26 cellular contexts compared by ENCODE assay signal in the genomic region with DNA sequence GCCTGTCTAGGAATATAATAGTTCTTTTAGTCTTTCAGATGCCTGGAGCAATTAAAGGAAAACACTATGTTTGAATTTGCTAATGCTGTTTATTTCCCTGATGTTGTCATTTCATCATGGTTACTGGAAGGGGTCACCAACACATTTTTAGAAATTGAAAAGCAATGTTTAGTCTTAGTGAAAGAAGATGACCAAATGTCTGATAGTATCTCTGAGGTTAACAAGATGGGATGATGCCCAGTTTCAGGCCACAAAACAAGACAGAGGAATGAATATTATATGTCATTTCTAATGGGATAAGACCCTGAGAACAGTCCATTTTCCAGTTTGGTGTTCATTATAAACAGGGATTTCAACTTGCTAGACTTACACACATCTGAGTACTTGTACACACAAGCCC.
"Had no signal": no experiment of that assay in that cellular context is flagged by ENCODE, and none has a peak within 500 bp of the region (broad histone marks: within the 10 kb centered on the region; RNA-seq: fewer than 3 reads in every experiment).

No MANE protein-coding gene starts in this region.

- H3K79me2 ChIP-seq: hepatocyte had no signal

- H3K4me1 ChIP-seq: esophagus muscularis mucosa, gastrocnemius medialis, left ventricle myocardium inferior, testis, transverse colon had no signal

- H3K4me1 Mint-ChIP-seq: activated CD4-positive, alpha-beta T cell treated with anti-CD3 and anti-CD28 coated beads, Interleukin-2, amount 10 ng/mL, durations not matched to agents 24 days and 14 days; activated naive CD8-positive, alpha-beta T cell treated with anti-CD3 and anti-CD28 coated beads for 36 hours had no signal

- H3K4me2 ChIP-seq: hepatocyte had no signal

- H3K4me3 ChIP-seq: esophagus muscularis mucosa, gastrocnemius medialis, hepatocyte, left ventricle myocardium inferior, lung, mucosa of descending colon, testis, transverse colon had no signal

- H2AFZ ChIP-seq: hepatocyte had no signal

- ATAC-seq: gastrocnemius medialis; mucosa of descending colon; right cardiac atrium; stimulated activated naive CD8-positive, alpha-beta T cell treated with anti-CD3 and anti-CD28 coated beads, Interleukin-15, Interleukin-2, amounts not matched to agents 100 U/mL and 50 U/mL, for 24 hours had no signal

- H3K27ac ChIP-seq: esophagus muscularis mucosa, gastrocnemius medialis, hepatocyte, left ventricle myocardium inferior, testis, transverse colon had no signal

- DNase-seq: activated CD4-positive, alpha-beta memory T cell treated with anti-CD3 and anti-CD28 coated beads for 36 hours; activated CD4-positive, alpha-beta T cell treated with anti-CD3 and anti-CD28 coated beads, Interleukin-2, amount 10 ng/mL, durations not matched to agents 24 days and 14 days; activated CD4-positive, CD25-positive, alpha-beta regulatory T cell treated with anti-CD3 and anti-CD28 coated beads, Interleukin-2, amount 50 U/mL, for 72 hours; activated CD8-positive, alpha-beta memory T cell treated with anti-CD3 and anti-CD28 coated beads, Interleukin-2, amount 50 U/mL, for 4 hours; activated effector memory CD4-positive, alpha-beta T cell treated with anti-CD3 and anti-CD28 coated beads, Interleukin-2, amount 50 U/mL, for 16 hours; activated naive CD4-positive, alpha-beta T cell treated with anti-CD3 and anti-CD28 coated beads for 36 hours; activated naive CD8-positive, alpha-beta T cell treated with anti-CD3 and anti-CD28 coated beads for 36 hours; activated T-cell treated with anti-CD3 and anti-CD28 coated beads, Interleukin-2, amount 50 U/mL, for 1 hour; amniotic stem cell; central memory CD4-positive, alpha-beta T cell; gastrocnemius medialis; islet precursor cell; left ventricle myocardium inferior; mucosa of descending colon; posterior cingulate gyrus; right cardiac atrium; stimulated activated CD4-positive, alpha-beta T cell treated with anti-CD3 and anti-CD28 coated beads, Interleukin-4, amount 100 ng/mL, for 1 hour; stimulated activated naive CD8-positive, alpha-beta T cell treated with anti-CD3 and anti-CD28 coated beads, Interleukin-15, Interleukin-2, amounts not matched to agents 100 U/mL and 50 U/mL, for 24 hours; T-helper 2 cell; testis; transverse colon had no signal

- H3K9me3 ChIP-seq: esophagus muscularis mucosa, gastrocnemius medialis, left ventricle myocardium inferior, mucosa of descending colon, testis, transverse colon had no signal

- H3K27me3 ChIP-seq: esophagus muscularis mucosa, gastrocnemius medialis, hepatocyte, testis, transverse colon had no signal

- H3K36me3 Mint-ChIP-seq: activated CD4-positive, alpha-beta memory T cell treated with anti-CD3 and anti-CD28 coated beads for 36 hours; activated naive CD8-positive, alpha-beta T cell treated with anti-CD3 and anti-CD28 coated beads for 36 hours had no signal

- H3K9me3 Mint-ChIP-seq: activated CD4-positive, alpha-beta memory T cell treated with anti-CD3 and anti-CD28 coated beads for 36 hours; activated CD4-positive, alpha-beta T cell treated with anti-CD3 and anti-CD28 coated beads, Interleukin-2, amount 10 ng/mL, durations not matched to agents 24 days and 14 days; activated naive CD8-positive, alpha-beta T cell treated with anti-CD3 and anti-CD28 coated beads for 36 hours; activated T-helper 1 cell treated with anti-CD3 and anti-CD28 coated beads, Interleukin-12 subunit alpha, Interleukin-12 subunit beta, Interleukin-2, Interleukin-4 antibody, amounts not matched to agents 30 ng/mL and 10 ng/mL and 1 ng/mL, durations not matched to agents 14 hours and 24 hours and 36 hours; nephron had no signal

- H3K27me3 Mint-ChIP-seq: activated CD4-positive, alpha-beta memory T cell treated with anti-CD3 and anti-CD28 coated beads for 36 hours; activated CD4-positive, alpha-beta T cell treated with anti-CD3 and anti-CD28 coated beads, Interleukin-2, amount 10 ng/mL, durations not matched to agents 24 days and 14 days; activated naive CD8-positive, alpha-beta T cell treated with anti-CD3 and anti-CD28 coated beads for 36 hours had no signal

- H3K27ac Mint-ChIP-seq: activated CD4-positive, alpha-beta memory T cell treated with anti-CD3 and anti-CD28 coated beads for 36 hours; activated CD4-positive, alpha-beta T cell treated with anti-CD3 and anti-CD28 coated beads, Interleukin-2, amount 10 ng/mL, durations not matched to agents 24 days and 14 days; activated naive CD4-positive, alpha-beta T cell treated with anti-CD3 and anti-CD28 coated beads for 36 hours; activated naive CD8-positive, alpha-beta T cell treated with anti-CD3 and anti-CD28 coated beads for 36 hours; activated T-helper 1 cell treated with anti-CD3 and anti-CD28 coated beads, Interleukin-12 subunit alpha, Interleukin-12 subunit beta, Interleukin-2, Interleukin-4 antibody, amounts not matched to agents 30 ng/mL and 10 ng/mL and 1 ng/mL, durations not matched to agents 14 hours and 24 hours and 36 hours; nephron had no signal

- H3K4me3 Mint-ChIP-seq: activated CD4-positive, alpha-beta memory T cell treated with anti-CD3 and anti-CD28 coated beads for 36 hours; activated CD4-positive, alpha-beta T cell treated with anti-CD3 and anti-CD28 coated beads, Interleukin-2, amount 10 ng/mL, durations not matched to agents 24 days and 14 days; activated naive CD4-positive, alpha-beta T cell treated with anti-CD3 and anti-CD28 coated beads for 36 hours; activated naive CD8-positive, alpha-beta T cell treated with anti-CD3 and anti-CD28 coated beads for 36 hours; activated T-helper 1 cell treated with anti-CD3 and anti-CD28 coated beads, Interleukin-12 subunit alpha, Interleukin-12 subunit beta, Interleukin-2, Interleukin-4 antibody, amounts not matched to agents 30 ng/mL and 10 ng/mL and 1 ng/mL, durations not matched to agents 14 hours and 24 hours and 36 hours; nephron had no signal

- H3K36me3 ChIP-seq: esophagus muscularis mucosa, gastrocnemius medialis, left ventricle myocardium inferior, transverse colon had no signal
